15 cellular contexts compared by ENCODE assay signal in the genomic region with DNA sequence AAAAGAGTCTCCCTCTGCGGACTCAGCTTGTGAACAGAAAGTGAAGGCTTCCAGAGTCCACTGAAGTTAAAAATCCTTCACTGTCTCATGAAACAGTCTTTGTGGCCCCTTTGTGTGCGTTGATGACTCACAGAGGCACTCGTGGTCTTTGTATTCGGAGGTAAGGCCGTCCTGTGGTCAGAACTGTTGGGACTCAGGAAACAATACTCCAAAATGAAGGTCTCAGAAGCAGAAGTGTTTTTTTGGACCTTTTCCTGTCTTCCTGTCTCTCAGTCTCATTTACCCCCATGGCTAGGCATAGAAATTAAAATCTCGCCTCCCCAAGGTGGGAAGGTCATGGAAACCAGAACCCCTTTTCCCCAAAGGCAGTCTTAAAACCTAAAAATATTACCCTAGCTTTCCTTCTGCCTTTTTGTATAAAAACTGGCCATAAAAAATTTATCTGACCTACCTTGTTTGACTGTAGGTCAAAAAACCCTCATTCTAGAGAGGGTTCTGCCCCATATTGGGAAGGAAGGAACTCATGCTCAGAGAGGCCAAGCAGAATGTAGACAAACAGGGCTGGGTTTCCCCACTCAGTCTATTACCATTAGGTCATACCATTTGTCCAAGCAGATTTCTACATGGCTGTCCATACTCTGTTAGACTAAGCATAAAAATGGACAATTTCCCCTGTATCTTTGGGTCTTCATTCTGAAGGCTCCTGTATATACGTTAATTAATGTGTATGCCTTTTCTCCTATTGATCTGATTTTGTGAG. TPM values are rescaled to one million over a fixed set of nuclear protein-coding genes. Genes with fewer than 3 reads are reported as not detected.
DNase-seq lines count a peak whose midpoint lies in the region; ATAC-seq, FAIRE-seq and TF ChIP-seq lines count a peak whose summit lies in the region.
"Had no signal": no experiment of that assay in that cellular context is flagged by ENCODE, and none has a peak within 500 bp of the region (broad histone marks: within the 10 kb centered on the region; RNA-seq: fewer than 3 reads in every experiment).

No MANE protein-coding gene starts in this region.

- TF ChIP-seq CTCF in GM12878 (IDR thresholded peaks at IDR 0.05 in 2 of 3, conservative IDR thresholded peaks at IDR 0.05 in 1 of 3; ENCODE audit: control insufficient read depth in 2 of 3, extremely low read depth in 1 of 3, insufficient read depth in 1 of 3, low read depth in 3 of 3, low read length in 3 of 3) (no peak), tibial artery (IDR thresholded peaks at IDR 0.05) (no peak)

- ATAC-seq in GM19351 (IDR thresholded peaks at IDR 0.05; ENCODE audit: unreplicated experiment): peak; percentile 49
- ATAC-seq in GM12878: peak; percentile 83
- ATAC-seq in GM19395 (IDR thresholded peaks at IDR 0.05; ENCODE audit: unreplicated experiment): no peak

- TF ChIP-seq RAD21 in GM12878 (IDR thresholded peaks at IDR 0.05; ENCODE audit: insufficient read depth, low read depth, low read length): no peak

- RAD21 ChIA-PET in GM12878 (lab: Charles Lee; ENCODE audit: unreplicated experiment): interaction anchor here (0.6 to 3.5 kb wide), 5 partner anchors 11 to 45 kb away, joined by 4 to 19 read pairs (median 6); no protein-coding TSS in a partner anchor

- in situ Hi-C loops in GM12878 (cut with MboI): loop anchor here (10.0 kb wide), 1 partner anchor 45 kb away; no protein-coding TSS in a partner anchor

- H3K27ac ChIP-seq in GM12878 (ENCODE audit: control insufficient read depth, insufficient read depth) (peak overlapping the region; percentile 41), tibial artery (no peak overlapping the region)
- H3K27ac ChIP-seq: Peyer's patch, right atrium auricular region had no signal

- SMC1A ChIA-PET in GM12878 (lab: Charles Lee; ENCODE audit: uncharacterized antibody, unreplicated experiment): interaction anchor here (1.6 to 5.7 kb wide), 5 partner anchors 8 to 14 kb away, joined by 3 to 36 read pairs (median 13); no protein-coding TSS in a partner anchor

- TSS peak; percentile 82 for BruUV-seq in GM12878 (replicated peaks; lab: Mats Ljungman, UMichigan)

- CTCF ChIA-PET in GM12878 (lab: Yijun Ruan, JAX): interaction anchor here (0.7 to 4.9 kb wide), 4 partner anchors 15 to 45 kb away, joined by 3 to 39 read pairs (median 14); no protein-coding TSS in a partner anchor

- WGBS in GM12878 (ENCODE audit: insufficient coverage, insufficient replicate concordance, low lambda C conversion rate, missing lambda C conversion rate): 35% methylated on average over 7 of the region's 7 CpGs

- H3K4me2 ChIP-seq in GM12878 (ENCODE audit: control insufficient read depth, insufficient read depth): no peak overlapping the region; the same call in 1 of the 2 replicates

- H3K4me1 ChIP-seq in GM12878 (ENCODE audit: control insufficient read depth, insufficient read depth, low read length): peaks cover 17% of the 10 kb centered on the region
- H3K4me1 ChIP-seq in tibial artery: peaks cover 0 to 9% (median 2%) of the 10 kb centered on the region in 4 donors
- H3K4me1 ChIP-seq: Peyer's patch, right atrium auricular region had no signal

- H2AFZ ChIP-seq in GM12878 (ENCODE audit: control insufficient read depth, low read depth, low read length): peak overlapping the region; percentile 16

- peak; percentile 13 for FAIRE-seq in GM12878 (lab: Jason Lieb, UNC)

- H3K27me3 ChIP-seq in GM12878 (replicated peaks in 1 of 2; ENCODE audit: control insufficient read depth in 2 of 2, insufficient read depth in 2 of 2, low read length in 1 of 2) (no peaks in the 10 kb centered on the region), tibial artery (no peaks in the 10 kb centered on the region)
- H3K27me3 ChIP-seq: Peyer's patch, right atrium auricular region, vagina had no signal

- TF ChIP-seq POLR2A in GM12878 (IDR thresholded peaks at IDR 0.05; ENCODE audit: low read depth, low read length): no peak

- intact Hi-C loops in GM12878 (cut with micrococcal nuclease; ENCODE audit: unreplicated experiment): loop anchor here (1.0 kb wide), 2 partner anchors 9 to 13 kb away; no protein-coding TSS in a partner anchor
- intact Hi-C loops in tibial artery (cut with DNase I; ENCODE audit: low total_unique reads): no loop called here

- POLR2A ChIA-PET in GM12878 (lab: Charles Lee): interaction anchor here (0.9 to 4.6 kb wide), 3 partner anchors 8 to 14 kb away, joined by 3 to 25 read pairs (median 8); no protein-coding TSS in a partner anchor

- H3K79me2 ChIP-seq in GM12878 (ENCODE audit: control insufficient read depth, insufficient read depth, low read length): no peaks in the 10 kb centered on the region

- H3K36me3 ChIP-seq in GM12878 (ENCODE audit: control insufficient read depth in 2 of 2, insufficient read depth in 2 of 2, low read length in 1 of 2): no peaks in the 10 kb centered on the region
- no peaks in the 10 kb centered on the region for H3K36me3 ChIP-seq in tibial artery
- H3K36me3 ChIP-seq: Peyer's patch, right atrium auricular region, vagina had no signal

- peak; percentile 42 to 65; a peak in 2 of 4 replicates for TF ChIP-seq EP300 in GM12878 (IDR thresholded peaks at IDR 0.05; ENCODE audit: borderline replicate concordance in 1 of 2, control insufficient read depth in 1 of 2, low read depth in 2 of 2, low read length in 2 of 2)

- H4K20me1 ChIP-seq in GM12878 (ENCODE audit: control insufficient read depth, insufficient read depth): no peaks in the 10 kb centered on the region

- H3K9me3 ChIP-seq in GM12878 (replicated peaks; ENCODE audit: control insufficient read depth, insufficient read depth, low read length) (no peaks in the 10 kb centered on the region), tibial artery (no peaks in the 10 kb centered on the region)
- H3K9me3 ChIP-seq: Peyer's patch, right atrium auricular region, vagina had no signal

- H3K4me3 ChIP-seq in GM12878: no peak overlapping the region
- no peak overlapping the region for H3K4me3 ChIP-seq in tibial artery
- H3K4me3 ChIP-seq: Peyer's patch, right atrium auricular region, vagina had no signal

- DNase-seq in A172 (ENCODE audit: low spot score): peak; percentile 47
- DNase-seq in OCI-M1 (lab: John Stamatoyannopoulos, UW): peak; percentile 53
- DNase-seq in GM12878 (ENCODE audit: low read depth, low spot score): no peak
- no peak for DNase-seq in NCI-H345 (lab: John Stamatoyannopoulos, UW)
- no peak for DNase-seq in DMS153 (lab: John Stamatoyannopoulos, UW)
- DNase-seq in tibial artery: no peak
- DNase-seq: activated CD4-positive, alpha-beta T cell treated with anti-CD3 and anti-CD28 coated beads, Interleukin-2, amount 50 U/mL, for 1 hour; hypothalamus; NCI-H2029 treated with DMSO at 0.1 percent for 48 hours; Peyer's patch had no signal

- peak overlapping the region; percentile 8; the same call in 1 of the 2 replicates for H3K9ac ChIP-seq in GM12878 (ENCODE audit: control insufficient read depth, insufficient read depth, low read length)

RNA-seq across cellular contexts. Expression of a gene that starts 19.1 kb away (rescaled TPM):
- total RNA-seq in A172 (2014; rRNA removed; shearing (Covaris generic)): not detected in 2 replicates
- total RNA-seq in GM12878 (2013; cell fraction: nucleolus; rRNA removed): not detected in 2 replicates
- total RNA-seq in GM12878 (2014; rRNA removed): not detected in 2 replicates
- total RNA-seq in GM12878 (2014; rRNA removed; fragmentation: Illumina TruSeq; extraction: Trizol): not detected in 2 replicates
- total RNA-seq in GM12878 (2021): not detected in 2 replicates
- not detected for polyA plus RNA-seq in GM12878 (2011; ENCODE audit: low read depth)
- not detected in 2 replicates for polyA plus RNA-seq in GM12878 (2011; rRNA removed)
- not detected in 2 replicates for polyA plus RNA-seq in GM12878 (2011; cell fraction: cytosol; rRNA removed)
- not detected in 2 replicates for polyA plus RNA-seq in GM12878 (2011; cell fraction: nucleus; rRNA removed)
- polyA plus RNA-seq in GM12878 (2012): not detected in 2 replicates
- not detected in 2 replicates for polyA plus RNA-seq in GM12878 (2014; fragmentation: Illumina TruSeq; extraction: Trizol)
- polyA plus RNA-seq in GM12878 (2014; fragmentation: Nextera tagmentation; extraction: Ambion mirVana): not detected
- not detected in 2 replicates for polyA plus RNA-seq in GM12878 (2014; rRNA removed)
- polyA plus RNA-seq in GM12878 (2016; fragmentation: Nextera tagmentation; extraction: Ambion mirVana): not detected
- not detected in 2 replicates for polyA minus RNA-seq in GM12878 (2011; rRNA and poly(A)+ RNA removed)
- not detected in 2 replicates for polyA minus RNA-seq in GM12878 (2011; cell fraction: cytosol; rRNA and poly(A)+ RNA removed)
- not detected in 2 replicates for polyA minus RNA-seq in GM12878 (2011; cell fraction: nucleus; rRNA and poly(A)+ RNA removed)
- total RNA-seq: Peyer's patch, vagina had no signal

RNA-seq across cellular contexts. Expression of a gene that starts 26.8 kb away (rescaled TPM):
- 0.14 TPM in 1 of 2 replicates, not detected in the other for total RNA-seq in A172 (2014; rRNA removed; shearing (Covaris generic))
- total RNA-seq in GM12878 (2013; cell fraction: nucleolus; rRNA removed): 115 and 131 TPM in 2 replicates
- total RNA-seq in GM12878 (2014; rRNA removed) (4.5 and 5.6 TPM in 2 replicates), GM12878 (2014; rRNA removed; fragmentation: Illumina TruSeq; extraction: Trizol) (4.2 and 5.0 TPM in 2 replicates), GM12878 (2021) (4.4 and 5.6 TPM in 2 replicates)
- polyA plus RNA-seq in GM12878 (2011; ENCODE audit: low read depth): 2.8 TPM
- polyA plus RNA-seq in GM12878 (2011; rRNA removed) (25.1 and 27.1 TPM in 2 replicates), GM12878 (2014; fragmentation: Illumina TruSeq; extraction: Trizol) (5.3 and 6.5 TPM in 2 replicates), GM12878 (2014; fragmentation: Nextera tagmentation; extraction: Ambion mirVana) (1 to 10 TPM; 5.0 to 6.1 TPM), GM12878 (2014; rRNA removed) (5.1 and 6.6 TPM in 2 replicates), GM12878 (2016; fragmentation: Nextera tagmentation; extraction: Ambion mirVana) (1 to 10 TPM; 7.8 to 8.5 TPM)
- 39.2 and 44.1 TPM in 2 replicates for polyA plus RNA-seq in GM12878 (2011; cell fraction: cytosol; rRNA removed)
- polyA plus RNA-seq in GM12878 (2011; cell fraction: nucleus; rRNA removed): 84.0 and 103 TPM in 2 replicates
- 2.4 and 4.6 TPM in 2 replicates for polyA plus RNA-seq in GM12878 (2012)
- polyA minus RNA-seq in GM12878 (2011; rRNA and poly(A)+ RNA removed): 30.9 and 34.8 TPM in 2 replicates
- 6.9 and 8.3 TPM in 2 replicates for polyA minus RNA-seq in GM12878 (2011; cell fraction: cytosol; rRNA and poly(A)+ RNA removed)
- 20.3 and 22.2 TPM in 2 replicates for polyA minus RNA-seq in GM12878 (2011; cell fraction: nucleus; rRNA and poly(A)+ RNA removed)
- total RNA-seq: mesothelial cell of epicardium, Peyer's patch had no signal

RNA-seq across cellular contexts. Expression of a gene that starts 54.7 kb away (rescaled TPM):
- total RNA-seq in A172 (2014; rRNA removed; shearing (Covaris generic)): 90.6 and 92.1 TPM in 2 replicates
- total RNA-seq in GM12878 (2013; cell fraction: nucleolus; rRNA removed): 63.6 and 64.7 TPM in 2 replicates
- total RNA-seq in GM12878 (2014; rRNA removed): 42.3 and 48.5 TPM in 2 replicates
- 40.8 and 41.4 TPM in 2 replicates for total RNA-seq in GM12878 (2014; rRNA removed; fragmentation: Illumina TruSeq; extraction: Trizol)
- total RNA-seq in GM12878 (2021): 31.9 and 34.3 TPM in 2 replicates
- polyA plus RNA-seq in GM12878 (2011; ENCODE audit: low read depth): 50.2 TPM
- polyA plus RNA-seq in GM12878 (2011; rRNA removed): 86.7 and 112 TPM in 2 replicates
- 59.2 and 83.5 TPM in 2 replicates for polyA plus RNA-seq in GM12878 (2011; cell fraction: cytosol; rRNA removed)
- 66.1 and 66.6 TPM in 2 replicates for polyA plus RNA-seq in GM12878 (2011; cell fraction: nucleus; rRNA removed)
- polyA plus RNA-seq in GM12878 (2012): 52.5 and 53.4 TPM in 2 replicates
- 45.2 and 54.0 TPM in 2 replicates for polyA plus RNA-seq in GM12878 (2014; fragmentation: Illumina TruSeq; extraction: Trizol)
- polyA plus RNA-seq in GM12878 (2014; fragmentation: Nextera tagmentation; extraction: Ambion mirVana): 10 to 100 TPM; 30.1 to 39.2 TPM
- 36.3 and 42.1 TPM in 2 replicates for polyA plus RNA-seq in GM12878 (2014; rRNA removed)
- 10 to 100 TPM; 61.0 to 68.8 TPM for polyA plus RNA-seq in GM12878 (2016; fragmentation: Nextera tagmentation; extraction: Ambion mirVana)
- 40.1 and 44.5 TPM in 2 replicates for polyA minus RNA-seq in GM12878 (2011; rRNA and poly(A)+ RNA removed)
- polyA minus RNA-seq in GM12878 (2011; cell fraction: cytosol; rRNA and poly(A)+ RNA removed): 14.1 and 14.4 TPM in 2 replicates
- polyA minus RNA-seq in GM12878 (2011; cell fraction: nucleus; rRNA and poly(A)+ RNA removed): 30.8 and 43.8 TPM in 2 replicates

Comparison
In these comparisons a context has a peak if more than half of its experiments do, and no peak if none do; other contexts are left out.
1. DNase-seq: peak in A172 (single experiment) and OCI-M1 (single experiment); none in GM12878 (single experiment), NCI-H345 (single experiment), DMS153 (single experiment) and tibial artery (0 of 2).